12 cellular contexts compared by ENCODE assay signal in genomic region chr1:23122023-23122738, GRCh38. TPM values are rescaled to one million over a fixed set of nuclear protein-coding genes. Genes with fewer than 3 reads are reported as not detected.
A peak's percentile ranks its signal among the peaks of the same experiment; 100 is the strongest.
DNase-seq lines count a peak whose midpoint lies in the region; ATAC-seq, FAIRE-seq and TF ChIP-seq lines count a peak whose summit lies in the region.
"Had no signal": no experiment of that assay in that cellular context is flagged by ENCODE, and none has a peak within 500 bp of the region (broad histone marks: within the 10 kb centered on the region; RNA-seq: fewer than 3 reads in every experiment).

No MANE protein-coding gene starts in this region.

- peaks cover 53 to 77% (median 67%) of the 10 kb centered on the region in 3 donors for H3K4me1 Mint-ChIP-seq in CD8-positive, alpha-beta memory T cell
- peaks cover 22% of the 10 kb centered on the region for H3K4me1 Mint-ChIP-seq in Calu3 (ENCODE audit: low read depth, unreplicated experiment)

- H3K27ac Mint-ChIP-seq in CD8-positive, alpha-beta memory T cell = peak overlapping the region in 5 of 8 donors; percentile 10 to 91 (median 12)
- H3K27ac Mint-ChIP-seq in Calu3 (ENCODE audit: unreplicated experiment) = no peak overlapping the region

- FAIRE-seq in pancreas (lab: Jason Lieb, UNC) = no peak
- FAIRE-seq: D721Med, GM19239 had no signal

- TF ChIP-seq CTCF in SK-N-SH (IDR thresholded peaks at IDR 0.05) (no peak), fibroblast of the aortic adventitia (IDR thresholded peaks at IDR 0.05; ENCODE audit: insufficient read depth, low read length) (no peak), pancreas (IDR thresholded peaks at IDR 0.05) (no peak), Calu3 (IDR thresholded peaks at IDR 0.05; ENCODE audit: unreplicated experiment) (no peak)

- TF ChIP-seq EP300 in SK-N-SH (IDR thresholded peaks at IDR 0.05; ENCODE audit: borderline replicate concordance in 1 of 2, low read depth in 1 of 2, low read length in 1 of 2) = no peak

- H3K4me1 ChIP-seq in CD8-positive, alpha-beta memory T cell (ENCODE audit: insufficient read depth, low read length) = peaks cover 37% of the 10 kb centered on the region
- H3K4me1 ChIP-seq in SK-N-SH (ENCODE audit: control insufficient read depth in 1 of 2, insufficient read depth in 2 of 2, low read depth in 1 of 2, low read length in 1 of 2) = peaks cover 6 to 27% of the 10 kb centered on the region in 2 experiments; a peak in 3 of 4 replicates
- H3K4me1 ChIP-seq in pancreas = peaks cover 0 to 19% (median 17%) of the 10 kb centered on the region in 3 donors

- H3K27me3 Mint-ChIP-seq in CD8-positive, alpha-beta memory T cell = peaks cover 0 to 3% of the 10 kb centered on the region in 2 donors
- H3K27me3 Mint-ChIP-seq in Calu3 (ENCODE audit: unreplicated experiment) = no peaks in the 10 kb centered on the region

- peaks cover 98% of the 10 kb centered on the region for H3K79me2 ChIP-seq in SK-N-SH (ENCODE audit: insufficient read depth)

- peaks cover 37% of the 10 kb centered on the region for H4K20me1 ChIP-seq in SK-N-SH (ENCODE audit: insufficient read depth)

- BruUV-seq in Calu3 (replicated peaks; lab: Mats Ljungman, UMichigan) = no TSS peak

- H3K9me3 Mint-ChIP-seq in CD8-positive, alpha-beta memory T cell = no peaks in the 10 kb centered on the region
- H3K9me3 Mint-ChIP-seq in Calu3 (ENCODE audit: low read depth, unreplicated experiment) = no peaks in the 10 kb centered on the region

- DNase-seq in CD8-positive, alpha-beta memory T cell = no peak
- DNase-seq in SK-N-SH (no peak), fibroblast of the aortic adventitia (ENCODE audit: low read depth) (peak; percentile 87), pancreas (peak in 3 of 6 donors; percentile 10 to 23 (median 16)), Calu3 (no peak)
- DNase-seq in activated naive CD4-positive, alpha-beta T cell (lab: John Stamatoyannopoulos, UW) = no peak
- DNase-seq: activated CD4-positive, alpha-beta T cell treated with anti-CD3 and anti-CD28 coated beads, Interleukin-2, amount 50 U/mL, for 1 hour; brain microvascular endothelial cell had no signal

- no peak overlapping the region for H3K4me3 ChIP-seq in CD8-positive, alpha-beta memory T cell (ENCODE audit: low read length)
- no peak overlapping the region for H3K4me3 ChIP-seq in SK-N-SH (ENCODE audit: low read depth in 2 of 2, low read length in 1 of 2)
- peak overlapping the region; percentile 29 for H3K4me3 ChIP-seq in fibroblast of the aortic adventitia (ENCODE audit: low read depth, low read length)
- H3K4me3 ChIP-seq in pancreas = no peak overlapping the region

- no peaks in the 10 kb centered on the region for H3K9me2 ChIP-seq in SK-N-SH

- intact Hi-C loops in pancreas (cut with DNase I) = no loop called here
- intact Hi-C loops in Calu3 (cut with micrococcal nuclease; ENCODE audit: unreplicated experiment) = no loop called here

- no peak overlapping the region for H3K9ac ChIP-seq in SK-N-SH

- ATAC-seq in pancreas (peak; percentile 63 to 82 (median 76)), HG03571 (IDR thresholded peaks at IDR 0.05; ENCODE audit: unreplicated experiment) (no peak), GM19324 (IDR thresholded peaks at IDR 0.05; ENCODE audit: low FRiP score, unreplicated experiment) (no peak)

- POLR2A ChIA-PET in CD8-positive, alpha-beta memory T cell (lab: Charles Lee) = interaction anchor here (0.9 kb wide), 1 partner anchor 11 kb away, joined by 3 read pairs; no protein-coding TSS in a partner anchor
- POLR2A ChIA-PET in SK-N-SH (lab: Yijun Ruan, JAX) = no interaction called here

- H3K9me3 ChIP-seq in CD8-positive, alpha-beta memory T cell (ENCODE audit: low read length) = no peaks in the 10 kb centered on the region
- H3K9me3 ChIP-seq in SK-N-SH = no peaks in the 10 kb centered on the region
- H3K9me3 ChIP-seq in pancreas = no peaks in the 10 kb centered on the region

- no peak for TF ChIP-seq RAD21 in SK-N-SH (IDR thresholded peaks at IDR 0.05; ENCODE audit: low read length)

- H3K4me3 Mint-ChIP-seq in CD8-positive, alpha-beta memory T cell = no peak overlapping the region
- no peak overlapping the region for H3K4me3 Mint-ChIP-seq in Calu3 (ENCODE audit: low read depth, unreplicated experiment)

- WGBS in SK-N-SH (ENCODE audit: low lambda C conversion rate) = 33% methylated on average over 3 of the region's 4 CpGs
- 8 to 9% methylated on average over 4 of the region's 4 CpGs for WGBS in pancreas, 2 donors

- H2AFZ ChIP-seq in SK-N-SH (ENCODE audit: low read depth) = no peak overlapping the region

- H3K36me3 Mint-ChIP-seq in CD8-positive, alpha-beta memory T cell = peaks cover 0 to 3% (median 0%) of the 10 kb centered on the region in 3 donors
- H3K36me3 Mint-ChIP-seq in Calu3 (ENCODE audit: insufficient read depth, unreplicated experiment) = no peaks in the 10 kb centered on the region

- H3F3A ChIP-seq in SK-N-SH (replicated peaks; ENCODE audit: insufficient read depth) = peaks cover 14% of the 10 kb centered on the region

- no peaks in the 10 kb centered on the region for H3K36me3 ChIP-seq in CD8-positive, alpha-beta memory T cell (ENCODE audit: insufficient read depth, low read length)
- no peaks in the 10 kb centered on the region for H3K36me3 ChIP-seq in SK-N-SH (replicated peaks in 1 of 2; ENCODE audit: control insufficient read depth in 1 of 2, insufficient read depth in 2 of 2, low read length in 1 of 2)
- no peaks in the 10 kb centered on the region for H3K36me3 ChIP-seq in pancreas
- H3K36me3 ChIP-seq: brain microvascular endothelial cell had no signal

- H3K27ac ChIP-seq in CD8-positive, alpha-beta memory T cell (ENCODE audit: low read depth, low read length) = peak overlapping the region; percentile 10
- H3K27ac ChIP-seq in SK-N-SH (ENCODE audit: low read depth in 2 of 2, low read length in 1 of 2) (peak overlapping the region; percentile 47 to 52; a peak in 3 of 4 replicates), pancreas (peak overlapping the region in 1 of 4 donors; percentile 12)
- H3K27ac ChIP-seq: brain microvascular endothelial cell had no signal

- CTCF ChIA-PET in CD8-positive, alpha-beta memory T cell (lab: Charles Lee) = interaction anchor here (1.4 kb wide), 3 partner anchors 19 to 62 kb away, joined by 4 to 5 read pairs (median 5); no protein-coding TSS in a partner anchor
- CTCF ChIA-PET in SK-N-SH (lab: Yijun Ruan, JAX) = interaction anchor here (1.0 to 6.7 kb wide), 4 partner anchors 12 to 62 kb away, joined by 3 to 33 read pairs (median 3); no protein-coding TSS in a partner anchor
- CTCF ChIA-PET in Calu3 (lab: Charles Lee) = interaction anchor here (1.3 kb wide), 1 partner anchor 62 kb away, joined by 4 read pairs; no protein-coding TSS in a partner anchor

- H3K27me3 ChIP-seq in CD8-positive, alpha-beta memory T cell (ENCODE audit: insufficient read depth, low read length, poor library complexity, severe bottlenecking) = no peaks in the 10 kb centered on the region
- no peaks in the 10 kb centered on the region for H3K27me3 ChIP-seq in SK-N-SH (ENCODE audit: insufficient read depth)
- no peaks in the 10 kb centered on the region for H3K27me3 ChIP-seq in pancreas
- H3K27me3 ChIP-seq: brain microvascular endothelial cell had no signal

- H3K4me2 ChIP-seq in SK-N-SH = peak overlapping the region; percentile 12; the same call in 1 of the 2 replicates

TF ChIP-seq in SK-N-SH, 30 proteins besides CTCF, POLR2A, EP300 and RAD21:
- TF ChIP-seq NFIC (IDR thresholded peaks at IDR 0.05; ENCODE audit: borderline replicate concordance) (peak; percentile 9; the same call in 1 of the 2 replicates), USF2 (IDR thresholded peaks at IDR 0.05; ENCODE audit: borderline replicate concordance, low read depth, low read length) (no peak)
TF ChIP-seq in SK-N-SH: peak in this region for 1.

RNA-seq across cellular contexts. Expression of gene LUZP1, which starts 46.5 kb away (rescaled TPM):
- 10 to 100 TPM; 19.5 to 19.6 TPM for total RNA-seq in CD8-positive, alpha-beta memory T cell
- 32.8 TPM for polyA plus RNA-seq in CD8-positive, alpha-beta memory T cell
- polyA plus RNA-seq in SK-N-SH (2012; rRNA removed) (8.9 and 12.5 TPM in 2 replicates), pancreas (1 to 10 TPM; 1.7 to 2.7 TPM)
- polyA plus RNA-seq in SK-N-SH (2012; cell fraction: cytosol; rRNA removed) = 7.7 and 8.8 TPM in 2 replicates
- 9.3 and 16.6 TPM in 2 replicates for polyA plus RNA-seq in SK-N-SH (2012; cell fraction: nucleus; rRNA removed)
- total RNA-seq in fibroblast of the aortic adventitia (ENCODE audit: low replicate concordance) (26.2 and 107 TPM in 2 replicates), pancreas (10 to 100 TPM in 2 of 6 donors, 1 to 10 TPM in 4; 5.2 to 15.2 (median 7.0) TPM), Calu3 (2022) (17.4 and 19.2 TPM in 2 replicates)

Comparison
In these comparisons a context has a peak if more than half of its experiments do, and no peak if none do; other contexts are left out.
1. ATAC-seq: peak in pancreas (4 of 4); none in HG03571 (single experiment) and GM19324 (single experiment).